9 cellular contexts compared by ENCODE assay signal in the genomic region with DNA sequence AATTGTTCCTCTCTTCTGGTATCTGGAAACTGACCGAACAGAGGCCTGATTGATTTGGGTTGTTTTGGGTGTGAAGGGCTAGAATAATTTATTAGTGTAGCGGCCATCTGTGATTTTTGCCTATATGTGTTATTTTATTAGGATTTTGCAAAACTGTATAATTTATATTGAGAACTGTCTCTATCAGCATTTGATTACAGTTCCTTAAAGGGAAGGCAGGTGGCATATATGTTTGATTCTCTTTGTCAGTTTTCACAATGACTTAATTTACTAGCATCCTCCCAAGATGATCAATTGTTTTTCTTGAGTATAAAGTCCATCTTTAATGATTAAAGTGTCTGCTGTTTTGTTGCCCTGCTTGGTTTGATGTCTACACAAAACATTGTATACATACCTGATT. TPM values are rescaled to one million over a fixed set of nuclear protein-coding genes. Genes with fewer than 3 reads are reported as not detected.
DNase-seq lines count a peak whose midpoint lies in the region; ATAC-seq, FAIRE-seq and TF ChIP-seq lines count a peak whose summit lies in the region.
"Had no signal": no experiment of that assay in that cellular context is flagged by ENCODE, and none has a peak within 500 bp of the region (broad histone marks: within the 10 kb centered on the region; RNA-seq: fewer than 3 reads in every experiment).

No MANE protein-coding gene starts in this region.

- TF ChIP-seq EP300 in GM12878 (IDR thresholded peaks at IDR 0.05; ENCODE audit: borderline replicate concordance in 1 of 2, control insufficient read depth in 1 of 2, low read depth in 2 of 2, low read length in 2 of 2), result no peak

- H3K27me3 Mint-ChIP-seq in CD4-positive, alpha-beta memory T cell, result no peaks in the 10 kb centered on the region
- H3K27me3 Mint-ChIP-seq: activated naive CD8-positive, alpha-beta T cell treated with anti-CD3 and anti-CD28 coated beads, Interleukin-2, amount 10 ng/mL, durations not matched to agents 7 days and 5 days had no signal

- H3K36me3 ChIP-seq in Karpas-422 (ENCODE audit: insufficient read depth, low read length) (no peaks in the 10 kb centered on the region), GM12878 (ENCODE audit: control insufficient read depth in 2 of 2, insufficient read depth in 2 of 2, low read length in 1 of 2) (no peaks in the 10 kb centered on the region), left lung (peaks cover 0 to under 1% of the 10 kb centered on the region in 2 donors), subcutaneous abdominal adipose tissue (ENCODE audit: control insufficient read depth in 5 of 5, insufficient read depth in 5 of 5, low read length in 5 of 5) (no peaks in the 10 kb centered on the region)
- no peaks in the 10 kb centered on the region for H3K36me3 ChIP-seq in CD4-positive, alpha-beta memory T cell (ENCODE audit: insufficient read depth, low read length)

- no peak for FAIRE-seq in GM12878 (lab: Jason Lieb, UNC)

- H3K27ac ChIP-seq in Karpas-422 (ENCODE audit: low read length), result no peak overlapping the region
- H3K27ac ChIP-seq in GM12878 (ENCODE audit: control insufficient read depth, insufficient read depth), result no peak overlapping the region
- peak overlapping the region in 1 of 2 donors; percentile 42 for H3K27ac ChIP-seq in left lung
- H3K27ac ChIP-seq in subcutaneous abdominal adipose tissue (ENCODE audit: low read depth, low read length), result peak overlapping the region; percentile 26
- H3K27ac ChIP-seq in CD4-positive, alpha-beta memory T cell (ENCODE audit: low read depth, low read length), result no peak overlapping the region

- no peak for TF ChIP-seq POLR2A in GM12878 (IDR thresholded peaks at IDR 0.05; ENCODE audit: low read depth, low read length)

- SMC1A ChIA-PET in GM12878 (lab: Charles Lee; ENCODE audit: uncharacterized antibody, unreplicated experiment), result interaction anchor here (1.4 to 1.7 kb wide), 2 partner anchors 53 to 57 kb away, joined by 4 to 5 read pairs; no protein-coding TSS in a partner anchor

- CTCF ChIA-PET in GM12878 (lab: Yijun Ruan, JAX), result no interaction called here
- CTCF ChIA-PET in CD4-positive, alpha-beta memory T cell (lab: Charles Lee; ENCODE audit: partially characterized antibody), result no interaction called here

- WGBS in GM12878 (ENCODE audit: insufficient coverage, insufficient replicate concordance, low lambda C conversion rate, missing lambda C conversion rate), result 100% methylated on average over 2 of the region's 2 CpGs

- no peaks in the 10 kb centered on the region for H3K9me2 ChIP-seq in Karpas-422 (replicated peaks; ENCODE audit: insufficient read depth, low read length)

- no peaks in the 10 kb centered on the region for H3K9me3 Mint-ChIP-seq in CD4-positive, alpha-beta memory T cell
- H3K9me3 Mint-ChIP-seq: activated naive CD8-positive, alpha-beta T cell treated with anti-CD3 and anti-CD28 coated beads, Interleukin-2, amount 10 ng/mL, durations not matched to agents 7 days and 5 days had no signal

- H3K9ac ChIP-seq in Karpas-422 (ENCODE audit: low read length) (no peak overlapping the region), GM12878 (ENCODE audit: control insufficient read depth, insufficient read depth, low read length) (no peak overlapping the region), subcutaneous abdominal adipose tissue (ENCODE audit: low read length in 5 of 5) (peak overlapping the region in 4 of 5 donors; percentile 4 to 98 (median 69))

- H3K4me3 Mint-ChIP-seq in CD4-positive, alpha-beta memory T cell, result peak overlapping the region in 1 of 8 donors; percentile 1

- TF ChIP-seq CTCF in GM12878 (IDR thresholded peaks at IDR 0.05 in 2 of 3, conservative IDR thresholded peaks at IDR 0.05 in 1 of 3; ENCODE audit: control insufficient read depth in 2 of 3, extremely low read depth in 1 of 3, insufficient read depth in 1 of 3, low read depth in 3 of 3, low read length in 3 of 3) (peak in 1 of 3 experiments; percentile 5; a peak in 2 of 6 replicates), left lung (IDR thresholded peaks at IDR 0.05) (no peak)

- H4K20me1 ChIP-seq in Karpas-422 (ENCODE audit: insufficient read depth, low read depth, low read length) (no peaks in the 10 kb centered on the region), GM12878 (ENCODE audit: control insufficient read depth, insufficient read depth) (no peaks in the 10 kb centered on the region)

- H2AFZ ChIP-seq in Karpas-422 (ENCODE audit: low read length), result no peak overlapping the region
- no peak overlapping the region for H2AFZ ChIP-seq in GM12878 (ENCODE audit: control insufficient read depth, low read depth, low read length)

- H3K27me3 ChIP-seq in Karpas-422 (ENCODE audit: low read length) (no peaks in the 10 kb centered on the region), GM12878 (replicated peaks in 1 of 2; ENCODE audit: control insufficient read depth in 2 of 2, insufficient read depth in 2 of 2, low read length in 1 of 2) (no peaks in the 10 kb centered on the region), left lung (no peaks in the 10 kb centered on the region), subcutaneous abdominal adipose tissue (ENCODE audit: control insufficient read depth in 5 of 5, insufficient read depth in 4 of 5, low read length in 5 of 5) (peaks cover 0 to 3% (median 0%) of the 10 kb centered on the region in 5 donors)
- no peaks in the 10 kb centered on the region for H3K27me3 ChIP-seq in CD4-positive, alpha-beta memory T cell (ENCODE audit: insufficient read depth, low read length)

- RAD21 ChIA-PET in GM12878 (lab: Charles Lee; ENCODE audit: unreplicated experiment), result interaction anchor here (0.6 to 2.3 kb wide), 2 partner anchors 108 to 143 kb away, joined by 3 to 12 read pairs; a partner anchor contains a TSS

- no TSS peak for BruUV-seq in GM12878 (replicated peaks; lab: Mats Ljungman, UMichigan)

- no peak for ATAC-seq in GM12878
- ATAC-seq in left lung, result no peak
- ATAC-seq in HG03025 (IDR thresholded peaks at IDR 0.05; ENCODE audit: low FRiP score, unreplicated experiment), result no peak

- peak overlapping the region; percentile 23; the same call in 1 of the 2 replicates for H3K4me3 ChIP-seq in Karpas-422 (ENCODE audit: low read length)
- 0 out of 2 replicates have a peak overlapping the region, but pooled peaks have one; percentile 12 for H3K4me3 ChIP-seq in GM12878
- H3K4me3 ChIP-seq in left lung, result peak overlapping the region; percentile 14 to 61
- H3K4me3 ChIP-seq in subcutaneous abdominal adipose tissue (ENCODE audit: low read depth in 1 of 5, low read length in 5 of 5), result peak overlapping the region; percentile 47 to 99 (median 54)
- H3K4me3 ChIP-seq in CD4-positive, alpha-beta memory T cell (ENCODE audit: low read length in 2 of 2), result no peak overlapping the region

- DNase-seq in Karpas-422, result no peak
- DNase-seq in GM12878 (ENCODE audit: low read depth, low spot score), result no peak
- no peak for DNase-seq in left lung
- DNase-seq in CD4-positive, alpha-beta memory T cell, result no peak
- no peak for DNase-seq in NCI-H128 (lab: John Stamatoyannopoulos, UW; ENCODE audit: unreplicated experiment)
- DNase-seq: activated CD4-positive, alpha-beta T cell treated with anti-CD3 and anti-CD28 coated beads, Interleukin-2, amount 50 U/mL, for 4 hours; activated naive CD8-positive, alpha-beta T cell treated with anti-CD3 and anti-CD28 coated beads, Interleukin-2, amount 10 ng/mL, durations not matched to agents 7 days and 5 days had no signal

- intact Hi-C loops in GM12878 (cut with micrococcal nuclease; ENCODE audit: unreplicated experiment) (no loop called here), left lung (cut with DNase I) (no loop called here)
- intact Hi-C loops in CD4-positive, alpha-beta memory T cell (cut with micrococcal nuclease), result loop anchor here (10.0 kb wide), 1 partner anchor 144 kb away; a partner anchor contains a TSS

- H3K79me2 ChIP-seq in Karpas-422 (ENCODE audit: low read length), result peaks cover 23% of the 10 kb centered on the region; the same call in 1 of the 2 replicates
- peaks cover 21% of the 10 kb centered on the region for H3K79me2 ChIP-seq in GM12878 (ENCODE audit: control insufficient read depth, insufficient read depth, low read length)

- H3K4me2 ChIP-seq in Karpas-422 (ENCODE audit: low read depth, low read length, poor library complexity, severe bottlenecking) (peak overlapping the region; percentile 91), GM12878 (ENCODE audit: control insufficient read depth, insufficient read depth) (peak overlapping the region; percentile 62)

- H3K4me1 ChIP-seq in Karpas-422 (ENCODE audit: low read length) (peaks cover 40% of the 10 kb centered on the region), GM12878 (ENCODE audit: control insufficient read depth, insufficient read depth, low read length) (peaks cover 8% of the 10 kb centered on the region), left lung (peaks cover 0 to 65% of the 10 kb centered on the region in 2 donors), subcutaneous abdominal adipose tissue (ENCODE audit: control insufficient read depth in 5 of 5, insufficient read depth in 5 of 5, low read length in 5 of 5) (peaks cover 5 to 60% (median 50%) of the 10 kb centered on the region in 5 donors)
- peaks cover 23% of the 10 kb centered on the region for H3K4me1 ChIP-seq in CD4-positive, alpha-beta memory T cell (ENCODE audit: insufficient read depth, low read length)

- POLR2A ChIA-PET in GM12878 (lab: Charles Lee), result no interaction called here
- POLR2A ChIA-PET in CD4-positive, alpha-beta memory T cell (lab: Charles Lee; ENCODE audit: partially characterized antibody), result no interaction called here

- H3K36me3 Mint-ChIP-seq in CD4-positive, alpha-beta memory T cell, result peaks cover 4 to 8% of the 10 kb centered on the region in 2 donors

- 0 out of 2 replicates have a peak, but pooled peaks have one; percentile 7 for TF ChIP-seq RAD21 in GM12878 (IDR thresholded peaks at IDR 0.05; ENCODE audit: insufficient read depth, low read depth, low read length)

- H3K27ac Mint-ChIP-seq in CD4-positive, alpha-beta memory T cell, result no peak overlapping the region
- H3K27ac Mint-ChIP-seq: activated naive CD8-positive, alpha-beta T cell treated with anti-CD3 and anti-CD28 coated beads, Interleukin-2, amount 10 ng/mL, durations not matched to agents 7 days and 5 days had no signal

- peaks cover 24 to 43% (median 31%) of the 10 kb centered on the region in 4 donors for H3K4me1 Mint-ChIP-seq in CD4-positive, alpha-beta memory T cell

- in situ Hi-C loops in GM12878 (cut with MboI), result no loop called here

- no peaks in the 10 kb centered on the region for H3K9me3 ChIP-seq in Karpas-422 (ENCODE audit: low read length)
- H3K9me3 ChIP-seq in GM12878 (replicated peaks; ENCODE audit: control insufficient read depth, insufficient read depth, low read length), result no peaks in the 10 kb centered on the region
- H3K9me3 ChIP-seq in left lung, result no peaks in the 10 kb centered on the region
- H3K9me3 ChIP-seq in subcutaneous abdominal adipose tissue (ENCODE audit: control insufficient read depth in 5 of 5, low read length in 5 of 5), result no peaks in the 10 kb centered on the region
- H3K9me3 ChIP-seq in CD4-positive, alpha-beta memory T cell (ENCODE audit: control insufficient read depth in 1 of 2, low read length in 2 of 2), result no peaks in the 10 kb centered on the region

RNA-seq across cellular contexts. Expression of a gene that starts 4.5 kb away (rescaled TPM):
- 20.7 and 22.4 TPM in 2 replicates for total RNA-seq in Karpas-422 (2014; rRNA removed; shearing (Covaris generic); ENCODE audit: low replicate concordance)
- 163 and 168 TPM in 2 replicates for total RNA-seq in GM12878 (2013; cell fraction: nucleolus; rRNA removed)
- total RNA-seq in GM12878 (2014; rRNA removed) (7.5 and 9.2 TPM in 2 replicates), GM12878 (2014; rRNA removed; fragmentation: Illumina TruSeq; extraction: Trizol) (10.7 and 12.4 TPM in 2 replicates), GM12878 (2021) (6.6 and 10.0 TPM in 2 replicates), left lung (10 to 100 TPM; 60.3 to 72.2 TPM)
- 4.5 TPM for polyA plus RNA-seq in GM12878 (2011; ENCODE audit: low read depth)
- polyA plus RNA-seq in GM12878 (2011; rRNA removed) (7.4 and 8.7 TPM in 2 replicates), GM12878 (2014; fragmentation: Illumina TruSeq; extraction: Trizol) (11.3 and 16.1 TPM in 2 replicates), GM12878 (2014; fragmentation: Nextera tagmentation; extraction: Ambion mirVana) (1 to 10 TPM; 1.9 to 3.6 TPM), GM12878 (2014; rRNA removed) (2.6 and 3.3 TPM in 2 replicates), GM12878 (2016; fragmentation: Nextera tagmentation; extraction: Ambion mirVana) (1 to 10 TPM; 6.7 to 7.0 TPM)
- 1.9 and 2.6 TPM in 2 replicates for polyA plus RNA-seq in GM12878 (2011; cell fraction: cytosol; rRNA removed)
- 3.6 and 3.9 TPM in 2 replicates for polyA plus RNA-seq in GM12878 (2011; cell fraction: nucleus; rRNA removed)
- 4.9 and 7.9 TPM in 2 replicates for polyA plus RNA-seq in GM12878 (2012)
- polyA minus RNA-seq in GM12878 (2011; rRNA and poly(A)+ RNA removed), result 20.5 and 23.0 TPM in 2 replicates
- polyA minus RNA-seq in GM12878 (2011; cell fraction: cytosol; rRNA and poly(A)+ RNA removed), result 6.0 and 10.6 TPM in 2 replicates
- polyA minus RNA-seq in GM12878 (2011; cell fraction: nucleus; rRNA and poly(A)+ RNA removed), result 16.2 and 19.3 TPM in 2 replicates
- 10 to 100 TPM; 15.1 to 15.9 TPM for total RNA-seq in CD4-positive, alpha-beta memory T cell
- polyA plus RNA-seq in CD4-positive, alpha-beta memory T cell, result 1 to 10 TPM; 4.2 to 8.1 TPM

Comparison
In these comparisons a context has a peak if more than half of its experiments do, and no peak if none do; other contexts are left out.
1. H3K4me3 ChIP-seq: peak in Karpas-422 (single experiment), GM12878 (single experiment), left lung (2 of 2) and subcutaneous abdominal adipose tissue (5 of 5); none in CD4-positive, alpha-beta memory T cell (0 of 2).
2. H3K9ac ChIP-seq: peak in subcutaneous abdominal adipose tissue (4 of 5); none in Karpas-422 (single experiment) and GM12878 (single experiment).